8 cellular contexts compared by ENCODE assay signal in genomic region chr4:69689530-69690111, GRCh38. TPM values are rescaled to one million over a fixed set of nuclear protein-coding genes. Genes with fewer than 3 reads are reported as not detected.
DNase-seq lines count a peak whose midpoint lies in the region; TF ChIP-seq lines count a peak whose summit lies in the region.

No MANE protein-coding gene starts in this region.

- H3K9me3 ChIP-seq in Loucy (ENCODE audit: insufficient read depth, low read depth, low read length) (no peaks in the 10 kb centered on the region), ascending aorta (no peaks in the 10 kb centered on the region)

- H3K9ac ChIP-seq in Loucy (ENCODE audit: low read depth, low read length, poor library complexity, severe bottlenecking): no peak overlapping the region

- H3K79me2 ChIP-seq in Loucy (ENCODE audit: insufficient read depth, low read length): no peaks in the 10 kb centered on the region

- no peaks in the 10 kb centered on the region for H3K9me3 Mint-ChIP-seq in activated T-helper 2 cell treated with anti-CD3 and anti-CD28 coated beads, Interferon-gamma antibody, Interleukin-2, Interleukin-4, amounts not matched to agents 10 μg/mL and 5 μg/mL and 100 μg/mL, durations not matched to agents 14 hours and 24 hours and 36 hours

- no peaks in the 10 kb centered on the region for H3K27me3 Mint-ChIP-seq in activated T-helper 2 cell treated with anti-CD3 and anti-CD28 coated beads, Interferon-gamma antibody, Interleukin-2, Interleukin-4, amounts not matched to agents 10 μg/mL and 5 μg/mL and 100 μg/mL, durations not matched to agents 14 hours and 24 hours and 36 hours (ENCODE audit: low read depth)

- peak; percentile 19; the same call in 1 of the 2 replicates for TF ChIP-seq CTCF in GM12874 (IDR thresholded peaks at IDR 0.05; ENCODE audit: insufficient read depth, low read depth, low read length)
- peak; percentile 74 for TF ChIP-seq CTCF in Loucy (conservative IDR thresholded peaks at IDR 0.05; ENCODE audit: low read length)
- peak in 2 of 3 experiments; percentile 25 to 42 for TF ChIP-seq CTCF in ascending aorta (IDR thresholded peaks at IDR 0.05)

- H3K27me3 ChIP-seq in Loucy (ENCODE audit: insufficient read depth, low read length, poor library complexity, severe bottlenecking) (no peaks in the 10 kb centered on the region), ascending aorta (no peaks in the 10 kb centered on the region)

- H3F3A ChIP-seq in Loucy (ENCODE audit: low read depth): no peaks in the 10 kb centered on the region

- peaks cover 1% of the 10 kb centered on the region for H3K4me1 Mint-ChIP-seq in activated T-helper 2 cell treated with anti-CD3 and anti-CD28 coated beads, Interferon-gamma antibody, Interleukin-2, Interleukin-4, amounts not matched to agents 10 μg/mL and 5 μg/mL and 100 μg/mL, durations not matched to agents 14 hours and 24 hours and 36 hours (ENCODE audit: low read depth)

- DNase-seq in A172 (ENCODE audit: low spot score) (peak; percentile 10), ascending aorta (ENCODE audit: low spot score in 2 of 2) (no peak), left kidney (ENCODE audit: low read depth, low spot score) (peak; percentile 69), middle frontal gyrus (ENCODE audit: extremely low spot score, low spot score) (no peak), islet precursor cell (no peak)
- no peak for DNase-seq in activated T-helper 2 cell treated with anti-CD3 and anti-CD28 coated beads, Interferon-gamma antibody, Interleukin-2, Interleukin-4, amounts not matched to agents 10 μg/mL and 5 μg/mL and 100 μg/mL, durations not matched to agents 14 hours and 24 hours and 36 hours (ENCODE audit: low spot score)

- H3K4me1 ChIP-seq in Loucy (ENCODE audit: insufficient read depth, low read length, poor library complexity, severe bottlenecking) (no peaks in the 10 kb centered on the region), ascending aorta (no peaks in the 10 kb centered on the region)

- H3K36me3 Mint-ChIP-seq in activated T-helper 2 cell treated with anti-CD3 and anti-CD28 coated beads, Interferon-gamma antibody, Interleukin-2, Interleukin-4, amounts not matched to agents 10 μg/mL and 5 μg/mL and 100 μg/mL, durations not matched to agents 14 hours and 24 hours and 36 hours (ENCODE audit: low read depth): no peaks in the 10 kb centered on the region

- H3K36me3 ChIP-seq in Loucy (ENCODE audit: insufficient read depth, low read length) (no peaks in the 10 kb centered on the region), ascending aorta (no peaks in the 10 kb centered on the region)

- H2AFZ ChIP-seq in Loucy (ENCODE audit: low read length): 0 out of 2 replicates have a peak overlapping the region, but pooled peaks have one; percentile 26

- H3K4me2 ChIP-seq in Loucy (ENCODE audit: low read depth, low read length, poor library complexity, severe bottlenecking): peak overlapping the region; percentile 41

- no peak overlapping the region for H3K4me3 Mint-ChIP-seq in activated T-helper 2 cell treated with anti-CD3 and anti-CD28 coated beads, Interferon-gamma antibody, Interleukin-2, Interleukin-4, amounts not matched to agents 10 μg/mL and 5 μg/mL and 100 μg/mL, durations not matched to agents 14 hours and 24 hours and 36 hours (ENCODE audit: low read depth)

- no peaks in the 10 kb centered on the region for H3K9me2 ChIP-seq in Loucy (replicated peaks; ENCODE audit: low read depth, low read length)

- H4K20me1 ChIP-seq in Loucy (ENCODE audit: insufficient read depth, low read length, poor library complexity, severe bottlenecking): no peaks in the 10 kb centered on the region

- peak overlapping the region; percentile 21 for H3K4me3 ChIP-seq in Loucy (ENCODE audit: low read length, poor library complexity, severe bottlenecking)
- H3K4me3 ChIP-seq in ascending aorta: no peak overlapping the region

- H3K27ac Mint-ChIP-seq in activated T-helper 2 cell treated with anti-CD3 and anti-CD28 coated beads, Interferon-gamma antibody, Interleukin-2, Interleukin-4, amounts not matched to agents 10 μg/mL and 5 μg/mL and 100 μg/mL, durations not matched to agents 14 hours and 24 hours and 36 hours: no peak overlapping the region

- intact Hi-C loops in ascending aorta (cut with DNase I): loop anchor here (2.0 to 10.0 kb wide), 2 partner anchors 185 to 815 kb away; no protein-coding TSS in a partner anchor
- intact Hi-C loops in activated T-helper 2 cell treated with anti-CD3 and anti-CD28 coated beads, Interferon-gamma antibody, Interleukin-2, Interleukin-4, amounts not matched to agents 10 μg/mL and 5 μg/mL and 100 μg/mL, durations not matched to agents 14 hours and 24 hours and 36 hours (cut with micrococcal nuclease): loop anchor here (1.0 to 2.0 kb wide), 4 partner anchors 134 to 815 kb away; no protein-coding TSS in a partner anchor

- no peak overlapping the region for H3K27ac ChIP-seq in ascending aorta

RNA-seq across cellular contexts. Expression of gene UGT2A1, which starts 36.6 kb away (rescaled TPM):
- not detected in 2 replicates for total RNA-seq in A172 (2014; rRNA removed; shearing (Covaris generic))
- not detected for total RNA-seq in ascending aorta
- total RNA-seq in activated T-helper 2 cell treated with anti-CD3 and anti-CD28 coated beads, Interferon-gamma antibody, Interleukin-2, Interleukin-4, amounts not matched to agents 10 μg/mL and 5 μg/mL and 100 μg/mL, durations not matched to agents 14 hours and 24 hours and 36 hours: not detected in 2 replicates

RNA-seq across cellular contexts. Expression of gene UGT2A2, which starts 50.2 kb away (rescaled TPM):
- total RNA-seq in A172 (2014; rRNA removed; shearing (Covaris generic)): not detected in 2 replicates
- not detected for total RNA-seq in ascending aorta
- not detected in 2 replicates for total RNA-seq in activated T-helper 2 cell treated with anti-CD3 and anti-CD28 coated beads, Interferon-gamma antibody, Interleukin-2, Interleukin-4, amounts not matched to agents 10 μg/mL and 5 μg/mL and 100 μg/mL, durations not matched to agents 14 hours and 24 hours and 36 hours

Comparison
In these comparisons a context has a peak if more than half of its experiments do, and no peak if none do; other contexts are left out.
1. DNase-seq: peak in A172 (single experiment) and left kidney (single experiment); none in ascending aorta (0 of 2), middle frontal gyrus (single experiment), islet precursor cell (single experiment) and activated T-helper 2 cell treated with anti-CD3 and anti-CD28 coated beads, Interferon-gamma antibody, Interleukin-2, Interleukin-4, amounts not matched to agents 10 μg/mL and 5 μg/mL and 100 μg/mL, durations not matched to agents 14 hours and 24 hours and 36 hours (single experiment).
2. CTCF ChIP-seq: peak in every context shown above with its lines; median percentile 74 in Loucy; 34 in ascending aorta; 19 in GM12874.